11 cellular contexts compared by ENCODE assay signal in genomic region chr4:76690906-76691275, GRCh38.
DNase-seq lines count a peak whose midpoint lies in the region; ATAC-seq and TF ChIP-seq lines count a peak whose summit lies in the region.
"Had no signal": no experiment of that assay in that cellular context is flagged by ENCODE, and none has a peak within 500 bp of the region (broad histone marks: within the 10 kb centered on the region; RNA-seq: fewer than 3 reads in every experiment).

No MANE protein-coding gene starts in this region.

- H3K27me3 Mint-ChIP-seq in chondrocyte (ENCODE audit: low read depth), result no peaks in the 10 kb centered on the region

- H3K79me2 ChIP-seq in KMS-11 (ENCODE audit: insufficient read depth, low read depth), result peaks cover 51% of the 10 kb centered on the region

- no peak overlapping the region for H3K27ac Mint-ChIP-seq in chondrocyte (ENCODE audit: unreplicated experiment)

- H2AFZ ChIP-seq in KMS-11 (ENCODE audit: low read depth), result no peak overlapping the region

- ATAC-seq in HG03159 (IDR thresholded peaks at IDR 0.05; ENCODE audit: unreplicated experiment), result no peak
- ATAC-seq in HG02763 (IDR thresholded peaks at IDR 0.05; ENCODE audit: unreplicated experiment), result no peak
- no peak for ATAC-seq in HG03460 (IDR thresholded peaks at IDR 0.05; ENCODE audit: unreplicated experiment)
- ATAC-seq: gastrocnemius medialis had no signal

- CTCF ChIA-PET in BJ (lab: Yijun Ruan, JAX), result interaction anchor here (0.6 to 1.0 kb wide), 3 partner anchors 32 to 520 kb away, joined by 3 to 5 read pairs (median 3); no protein-coding TSS in a partner anchor

- H3K27ac ChIP-seq in KMS-11 (peak overlapping the region; percentile 68; the same call in 1 of the 2 replicates), mucosa of rectum (ENCODE audit: low read depth in 2 of 2, low read length in 2 of 2) (peak overlapping the region; percentile 87 to 94)
- H3K27ac ChIP-seq: gastrocnemius medialis had no signal

- no peaks in the 10 kb centered on the region for H3K9me3 ChIP-seq in mucosa of rectum (ENCODE audit: control insufficient read depth in 2 of 2, low read length in 2 of 2)
- H3K9me3 ChIP-seq: gastrocnemius medialis had no signal

- H3K9ac ChIP-seq in KMS-11 (peak overlapping the region; percentile 77; the same call in 1 of the 2 replicates), mucosa of rectum (ENCODE audit: low read depth in 1 of 2, low read length in 2 of 2) (peak overlapping the region; percentile 27 to 95)

- peak overlapping the region; percentile 76 for H3K4me3 Mint-ChIP-seq in chondrocyte (ENCODE audit: unreplicated experiment)

- peak overlapping the region; percentile 99 for H3K4me2 ChIP-seq in KMS-11

- no peaks in the 10 kb centered on the region for H3K36me3 Mint-ChIP-seq in chondrocyte (ENCODE audit: low read depth)

- H3K4me1 ChIP-seq in KMS-11 (ENCODE audit: low read depth, poor library complexity, severe bottlenecking) (peaks cover 73% of the 10 kb centered on the region), mucosa of rectum (ENCODE audit: control insufficient read depth in 2 of 2, insufficient read depth in 2 of 2, low read length in 2 of 2) (peaks cover 37 to 40% of the 10 kb centered on the region in 2 donors)

- H3K36me3 ChIP-seq in BJ (ENCODE audit: control insufficient read depth, insufficient read depth, low read length) (no peaks in the 10 kb centered on the region; the same call in 1 of the 2 replicates), KMS-11 (ENCODE audit: insufficient read depth) (no peaks in the 10 kb centered on the region), mucosa of rectum (ENCODE audit: control insufficient read depth in 2 of 2, insufficient read depth in 2 of 2, low read length in 2 of 2) (peaks cover 3% of the 10 kb centered on the region in 2 donors)
- H3K36me3 ChIP-seq: gastrocnemius medialis had no signal

- no peaks in the 10 kb centered on the region for H4K20me1 ChIP-seq in KMS-11 (ENCODE audit: insufficient read depth)

- no peaks in the 10 kb centered on the region for H3K27me3 ChIP-seq in BJ (ENCODE audit: control insufficient read depth, insufficient read depth, low read length)
- H3K27me3 ChIP-seq in KMS-11 (ENCODE audit: insufficient read depth, low read depth), result no peaks in the 10 kb centered on the region
- peaks cover 4 to 5% of the 10 kb centered on the region in 2 donors for H3K27me3 ChIP-seq in mucosa of rectum (ENCODE audit: control insufficient read depth in 2 of 2, insufficient read depth in 2 of 2, low read length in 2 of 2)

- H3K4me3 ChIP-seq in BJ (ENCODE audit: low read depth, low read length) (peak overlapping the region; percentile 66), KMS-11 (IDR thresholded peaks at IDR 0.05; ENCODE audit: insufficient read depth, low read depth, low read length) (no peak overlapping the region), mucosa of rectum (ENCODE audit: low read length in 2 of 2) (peak overlapping the region; percentile 63 to 82)

- H3K9me3 Mint-ChIP-seq in chondrocyte (ENCODE audit: low read depth), result no peaks in the 10 kb centered on the region
- H3K9me3 Mint-ChIP-seq: naive B cell had no signal

- peaks cover 48% of the 10 kb centered on the region for H3K4me1 Mint-ChIP-seq in chondrocyte (ENCODE audit: low read depth)

- TF ChIP-seq CTCF in BJ (IDR thresholded peaks at IDR 0.05; ENCODE audit: insufficient read depth, low read depth, low read length) (no peak), KMS-11 (conservative IDR thresholded peaks at IDR 0.05; ENCODE audit: low read depth, low read length) (no peak), chondrocyte (IDR thresholded peaks at IDR 0.05) (no peak)

- DNase-seq in BJ (ENCODE audit: low read depth) (no peak), chondrocyte (ENCODE audit: low spot score) (no peak)
- no peak for DNase-seq in activated CD8-positive, alpha-beta memory T cell treated with anti-CD3 and anti-CD28 coated beads, Interleukin-2, amount 50 U/mL, for 48 hours
- DNase-seq: gastrocnemius medialis, naive B cell, NCI-H187 had no signal

- POLR2A ChIA-PET in BJ (lab: Charles Lee), result interaction anchor here (0.6 kb wide), 3 partner anchors 48 to 296 kb away, joined by 3 to 5 read pairs (median 4); no protein-coding TSS in a partner anchor
